ENCODE assay signal across 19 cellular contexts in the genomic region with DNA sequence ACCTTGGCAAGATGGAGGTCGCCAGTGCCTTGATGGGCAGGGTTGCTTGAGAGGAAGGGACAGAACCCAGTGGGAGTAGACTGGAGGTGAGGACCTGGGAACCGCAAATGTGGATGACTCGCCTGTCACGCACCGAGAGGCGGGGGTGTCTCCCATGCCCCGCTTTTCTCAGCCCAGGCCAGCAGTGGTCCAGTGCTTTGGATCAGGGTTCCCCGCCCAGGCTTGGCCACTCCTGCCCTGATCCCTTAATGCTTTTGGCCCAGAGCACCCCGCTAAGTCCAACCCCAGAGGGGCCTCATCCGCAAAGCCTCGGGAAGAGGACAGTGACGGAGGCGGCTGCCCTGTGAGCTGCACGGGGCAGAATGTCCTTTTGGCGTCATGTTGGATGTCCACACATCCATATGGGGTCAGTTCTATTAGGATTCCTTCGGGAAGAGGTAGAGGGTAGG. TPM values are rescaled to one million over a fixed set of nuclear protein-coding genes. Genes with fewer than 3 reads are reported as not detected.
A peak's percentile ranks its signal among the peaks of the same experiment; 100 is the strongest.
DNase-seq lines count a peak whose midpoint lies in the region; ATAC-seq and TF ChIP-seq lines count a peak whose summit lies in the region.
"Had no signal": no experiment of that assay in that cellular context is flagged by ENCODE, and none has a peak within 500 bp of the region (broad histone marks: within the 10 kb centered on the region; RNA-seq: fewer than 3 reads in every experiment).

No MANE protein-coding gene starts in this region.

- H3K36me3 ChIP-seq in lower lobe of right lung (peaks cover 35% of the 10 kb centered on the region), upper lobe of right lung (peaks cover 24% of the 10 kb centered on the region)

- no peaks in the 10 kb centered on the region for H3K27me3 Mint-ChIP-seq in stimulated activated naive CD8-positive, alpha-beta T cell treated with anti-CD3 and anti-CD28 coated beads, Interleukin-15, Interleukin-2, amounts not matched to agents 100 ng/mL and 50 ng/mL, for 24 hours
- peaks cover 8% of the 10 kb centered on the region for H3K27me3 Mint-ChIP-seq in activated CD4-positive, alpha-beta memory T cell treated with anti-CD3 and anti-CD28 coated beads, Interleukin-2, amount 10 ng/mL, durations not matched to agents 7 days and 5 days

- H3K4me3 ChIP-seq in lower lobe of right lung (no peak overlapping the region), upper lobe of right lung (no peak overlapping the region)
- H3K4me3 ChIP-seq: HAP-1, skin epidermis had no signal

- H3K4me1 Mint-ChIP-seq in stimulated activated naive CD8-positive, alpha-beta T cell treated with anti-CD3 and anti-CD28 coated beads, Interleukin-15, Interleukin-2, amounts not matched to agents 100 ng/mL and 50 ng/mL, for 24 hours (ENCODE audit: low read depth), result peaks cover 18% of the 10 kb centered on the region
- peaks cover 25% of the 10 kb centered on the region for H3K4me1 Mint-ChIP-seq in activated CD4-positive, alpha-beta memory T cell treated with anti-CD3 and anti-CD28 coated beads, Interleukin-2, amount 10 ng/mL, durations not matched to agents 7 days and 5 days

- no peak for DNase-seq in stimulated activated naive CD8-positive, alpha-beta T cell treated with anti-CD3 and anti-CD28 coated beads, Interleukin-15, Interleukin-2, amounts not matched to agents 100 U/mL and 50 U/mL, for 24 hours
- DNase-seq in activated CD4-positive, alpha-beta memory T cell treated with anti-CD3 and anti-CD28 coated beads, Interleukin-2, amount 10 ng/mL, durations not matched to agents 7 days and 5 days, result no peak
- DNase-seq in lower lobe of right lung (peak; percentile 33), upper lobe of right lung (peak; percentile 57), T1000 (lab: John Stamatoyannopoulos, UW) (no peak), NCI-H1105 (lab: John Stamatoyannopoulos, UW) (no peak), retina (no peak)
- DNase-seq: activated CD4-positive, alpha-beta T cell treated with anti-CD3 and anti-CD28 coated beads, Interleukin-2, amount 50 U/mL, for 1 hour; GF-D8; NCI-H187 treated with DMSO at 0.1 percent for 48 hours; NCI-H510A; occipital lobe; SHP77; stimulated activated CD4-positive, alpha-beta T cell treated with anti-CD3 and anti-CD28 coated beads, Interleukin-4, amount 100 ng/mL, for 4 hours had no signal

- POLR2A ChIA-PET in activated CD4-positive, alpha-beta memory T cell treated with anti-CD3 and anti-CD28 coated beads, Interleukin-2, amount 10 ng/mL, durations not matched to agents 7 days and 5 days (lab: Charles Lee), result no interaction called here

- CTCF ChIA-PET in activated CD4-positive, alpha-beta memory T cell treated with anti-CD3 and anti-CD28 coated beads, Interleukin-2, amount 10 ng/mL, durations not matched to agents 7 days and 5 days (lab: Charles Lee), result no interaction called here

- no peaks in the 10 kb centered on the region for H3K9me3 ChIP-seq in lower lobe of right lung
- H3K9me3 ChIP-seq in upper lobe of right lung, result no peaks in the 10 kb centered on the region
- H3K9me3 ChIP-seq: HAP-1 had no signal

- H3K4me1 ChIP-seq in lower lobe of right lung, result peaks cover 21% of the 10 kb centered on the region
- H3K4me1 ChIP-seq in upper lobe of right lung, result peaks cover 21% of the 10 kb centered on the region

- H3K27me3 ChIP-seq in lower lobe of right lung (ENCODE audit: low read depth), result no peaks in the 10 kb centered on the region
- no peaks in the 10 kb centered on the region for H3K27me3 ChIP-seq in upper lobe of right lung

- H3K27ac ChIP-seq in lower lobe of right lung, result no peak overlapping the region
- no peak overlapping the region for H3K27ac ChIP-seq in upper lobe of right lung
- H3K27ac ChIP-seq: skin epidermis had no signal

- peak overlapping the region; percentile 21 for H3K27ac Mint-ChIP-seq in stimulated activated naive CD8-positive, alpha-beta T cell treated with anti-CD3 and anti-CD28 coated beads, Interleukin-15, Interleukin-2, amounts not matched to agents 100 ng/mL and 50 ng/mL, for 24 hours
- no peak overlapping the region for H3K27ac Mint-ChIP-seq in activated CD4-positive, alpha-beta memory T cell treated with anti-CD3 and anti-CD28 coated beads, Interleukin-2, amount 10 ng/mL, durations not matched to agents 7 days and 5 days
- H3K27ac Mint-ChIP-seq: T-helper 2 cell treated with Interferon-gamma antibody and Interleukin-4, amounts not matched to agents 5 μg/mL and 100 μg/mL, for 36 hours had no signal

- H3K9me3 Mint-ChIP-seq in stimulated activated naive CD8-positive, alpha-beta T cell treated with anti-CD3 and anti-CD28 coated beads, Interleukin-15, Interleukin-2, amounts not matched to agents 100 ng/mL and 50 ng/mL, for 24 hours, result no peaks in the 10 kb centered on the region
- no peaks in the 10 kb centered on the region for H3K9me3 Mint-ChIP-seq in activated CD4-positive, alpha-beta memory T cell treated with anti-CD3 and anti-CD28 coated beads, Interleukin-2, amount 10 ng/mL, durations not matched to agents 7 days and 5 days
- H3K9me3 Mint-ChIP-seq: T-helper 2 cell treated with Interferon-gamma antibody and Interleukin-4, amounts not matched to agents 5 μg/mL and 100 μg/mL, for 36 hours had no signal

- H3K4me3 Mint-ChIP-seq in stimulated activated naive CD8-positive, alpha-beta T cell treated with anti-CD3 and anti-CD28 coated beads, Interleukin-15, Interleukin-2, amounts not matched to agents 100 ng/mL and 50 ng/mL, for 24 hours, result peak overlapping the region; percentile 43
- peak overlapping the region; percentile 39 for H3K4me3 Mint-ChIP-seq in activated CD4-positive, alpha-beta memory T cell treated with anti-CD3 and anti-CD28 coated beads, Interleukin-2, amount 10 ng/mL, durations not matched to agents 7 days and 5 days

- TF ChIP-seq CTCF in lower lobe of right lung (IDR thresholded peaks at IDR 0.05) (no peak), upper lobe of right lung (IDR thresholded peaks at IDR 0.05) (no peak)

- ATAC-seq in stimulated activated naive CD8-positive, alpha-beta T cell treated with anti-CD3 and anti-CD28 coated beads, Interleukin-15, Interleukin-2, amounts not matched to agents 100 U/mL and 50 U/mL, for 24 hours, result no peak
- ATAC-seq in lower lobe of right lung (no peak), upper lobe of right lung (no peak)

- intact Hi-C loops in lower lobe of right lung (cut with DNase I), result no loop called here
- intact Hi-C loops in upper lobe of right lung (cut with DNase I), result no loop called here

- H3K36me3 Mint-ChIP-seq in stimulated activated naive CD8-positive, alpha-beta T cell treated with anti-CD3 and anti-CD28 coated beads, Interleukin-15, Interleukin-2, amounts not matched to agents 100 ng/mL and 50 ng/mL, for 24 hours (ENCODE audit: low read depth), result peaks cover 25% of the 10 kb centered on the region
- peaks cover 22% of the 10 kb centered on the region for H3K36me3 Mint-ChIP-seq in activated CD4-positive, alpha-beta memory T cell treated with anti-CD3 and anti-CD28 coated beads, Interleukin-2, amount 10 ng/mL, durations not matched to agents 7 days and 5 days (ENCODE audit: low read depth)

RNA-seq across cellular contexts. Expression of gene MRPS2, which starts 2.4 kb away (rescaled TPM):
- total RNA-seq in activated CD4-positive, alpha-beta memory T cell treated with anti-CD3 and anti-CD28 coated beads, Interleukin-2, amount 10 ng/mL, durations not matched to agents 7 days and 5 days, result 10 to 100 TPM; 33.8 to 37.5 TPM
- 21.9 TPM for total RNA-seq in lower lobe of right lung
- 23.0 TPM for total RNA-seq in upper lobe of right lung

RNA-seq across cellular contexts. Expression of gene LCN1, which starts 18.3 kb away (rescaled TPM):
- total RNA-seq in activated CD4-positive, alpha-beta memory T cell treated with anti-CD3 and anti-CD28 coated beads, Interleukin-2, amount 10 ng/mL, durations not matched to agents 7 days and 5 days, result not detected
- total RNA-seq in lower lobe of right lung (not detected), upper lobe of right lung (not detected)
- total RNA-seq: occipital lobe had no signal

RNA-seq across cellular contexts. Expression of gene PPP1R26, which starts 23.3 kb away (rescaled TPM):
- total RNA-seq in activated CD4-positive, alpha-beta memory T cell treated with anti-CD3 and anti-CD28 coated beads, Interleukin-2, amount 10 ng/mL, durations not matched to agents 7 days and 5 days, result 1 to 10 TPM; 2.9 to 4.7 TPM
- total RNA-seq in lower lobe of right lung (22.8 TPM), upper lobe of right lung (27.5 TPM)

RNA-seq across cellular contexts. Expression of gene OBP2A, which starts 43.0 kb away (rescaled TPM):
- not detected for total RNA-seq in activated CD4-positive, alpha-beta memory T cell treated with anti-CD3 and anti-CD28 coated beads, Interleukin-2, amount 10 ng/mL, durations not matched to agents 7 days and 5 days
- not detected for total RNA-seq in lower lobe of right lung
- total RNA-seq in upper lobe of right lung, result not detected
- total RNA-seq: mesenteric fat pad, occipital lobe had no signal

RNA-seq across cellular contexts. Expression of gene PAEP, which starts 58.7 kb away (rescaled TPM):
- not detected for total RNA-seq in activated CD4-positive, alpha-beta memory T cell treated with anti-CD3 and anti-CD28 coated beads, Interleukin-2, amount 10 ng/mL, durations not matched to agents 7 days and 5 days
- not detected for total RNA-seq in lower lobe of right lung
- not detected for total RNA-seq in upper lobe of right lung
- total RNA-seq: mesenteric fat pad, occipital lobe had no signal

Comparison
In these comparisons a context has a peak if more than half of its experiments do, and no peak if none do; other contexts are left out.
1. DNase-seq: peak in lower lobe of right lung (single experiment) and upper lobe of right lung (single experiment); none in stimulated activated naive CD8-positive, alpha-beta T cell treated with anti-CD3 and anti-CD28 coated beads, Interleukin-15, Interleukin-2, amounts not matched to agents 100 U/mL and 50 U/mL, for 24 hours (single experiment), activated CD4-positive, alpha-beta memory T cell treated with anti-CD3 and anti-CD28 coated beads, Interleukin-2, amount 10 ng/mL, durations not matched to agents 7 days and 5 days (single experiment), T1000 (single experiment), NCI-H1105 (single experiment) and retina (single experiment).